In genomic region chr7:16398211-16399017, GRCh38 we compare ENCODE assay signal across 2 cellular contexts.
A peak's percentile ranks its signal among the peaks of the same experiment; 100 is the strongest.
TF ChIP-seq lines count a peak whose summit lies in the region.

No MANE protein-coding gene starts in this region.

TF ChIP-seq in A549, 52 proteins besides CTCF, POLR2A, EP300 and RAD21 (continued from another document):
- peak; percentile 97 for TF ChIP-seq USF2 (IDR thresholded peaks at IDR 0.05)

TF ChIP-seq in GM12878, 131 proteins besides CTCF, POLR2A, EP300 and RAD21:
- TF ChIP-seq REST (IDR thresholded peaks at IDR 0.05; ENCODE audit: low read depth, low read length) (no peak), DPF2 (IDR thresholded peaks at IDR 0.05) (no peak), RAD51 (IDR thresholded peaks at IDR 0.05) (no peak), CHD2 (IDR thresholded peaks at IDR 0.05; ENCODE audit: borderline replicate concordance, low read depth, low read length) (0 out of 2 replicates have a peak, but pooled peaks have one; percentile 19), BCL3 (IDR thresholded peaks at IDR 0.05; ENCODE audit: borderline replicate concordance, insufficient read depth, low read depth, low read length, poor library complexity, severe bottlenecking) (peak; percentile 57), EGR1 (IDR thresholded peaks at IDR 0.05; ENCODE audit: borderline replicate concordance in 1 of 2, low read depth in 2 of 2, low read length in 2 of 2) (no peak), TCF3 (IDR thresholded peaks at IDR 0.05; ENCODE audit: borderline replicate concordance, insufficient read depth, low read depth, low read length) (0 out of 2 replicates have a peak, but pooled peaks have one; percentile 7), NR2C2 (IDR thresholded peaks at IDR 0.05; ENCODE audit: borderline replicate concordance, control insufficient read depth, insufficient read length, low read depth) (peak; percentile 22)
TF ChIP-seq in GM12878: peak in this region for 4.
